Comparison of ENCODE assay signal across 9 cellular contexts in the genomic region with DNA sequence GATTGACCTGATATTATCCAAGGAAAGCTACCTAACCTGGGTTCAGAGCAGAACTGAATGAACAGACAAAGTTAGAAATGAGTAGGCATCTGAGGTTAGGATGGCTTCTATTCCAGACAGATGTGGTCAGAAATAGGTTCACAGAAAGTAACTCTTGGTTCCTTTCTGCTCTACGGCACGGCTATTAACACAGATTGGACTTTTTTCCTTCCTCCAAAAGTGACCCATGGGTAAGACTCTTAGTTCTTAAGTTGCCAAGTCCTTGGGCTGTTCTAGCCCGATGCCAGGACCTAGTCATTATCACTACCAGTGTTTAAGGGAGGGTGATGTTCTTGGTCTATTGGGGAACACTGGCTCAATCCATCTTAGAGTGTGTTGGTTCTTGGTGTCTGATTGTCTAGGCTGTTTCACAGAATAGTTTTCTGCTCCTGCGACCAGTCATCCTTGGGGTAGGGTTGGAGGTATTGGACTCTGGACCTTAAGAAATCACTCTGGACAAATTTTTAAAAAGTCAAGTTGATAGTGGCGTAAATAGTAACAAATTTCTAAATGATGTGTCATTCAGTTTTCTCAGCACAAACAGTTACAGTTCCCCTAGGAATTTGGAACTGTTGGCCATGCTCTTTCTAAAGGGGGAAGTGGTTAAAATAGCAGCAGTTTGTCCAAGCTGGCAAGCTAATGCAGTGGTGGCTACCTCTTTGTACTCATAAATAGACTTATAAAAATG.
A peak's percentile ranks its signal among the peaks of the same experiment; 100 is the strongest.
DNase-seq lines count a peak whose midpoint lies in the region; ATAC-seq and TF ChIP-seq lines count a peak whose summit lies in the region.
"Had no signal": no experiment of that assay in that cellular context is flagged by ENCODE, and none has a peak within 500 bp of the region (broad histone marks: within the 10 kb centered on the region; RNA-seq: fewer than 3 reads in every experiment).

No MANE protein-coding gene starts in this region.

- CTCF ChIA-PET in OCI-LY7 (lab: Charles Lee; ENCODE audit: unreplicated experiment), result no interaction called here

- H3K4me2 ChIP-seq in OCI-LY7 (ENCODE audit: low read length), result no peak overlapping the region

- POLR2A ChIA-PET in OCI-LY7 (lab: Charles Lee), result interaction anchor here (0.5 kb wide), 1 partner anchor 23 kb away, joined by 3 read pairs; no protein-coding TSS in a partner anchor

- H3K4me3 ChIP-seq in OCI-LY7 (ENCODE audit: low read depth, low read length, poor library complexity, severe bottlenecking), result no peak overlapping the region

- H3K9me2 ChIP-seq in OCI-LY7 (ENCODE audit: insufficient read depth, low read length), result no peaks in the 10 kb centered on the region

- no TSS peak for BruUV-seq in OCI-LY7 (replicated peaks; lab: Mats Ljungman, UMichigan)

- H3K4me1 ChIP-seq in OCI-LY7 (ENCODE audit: insufficient read depth, low read length, poor library complexity, severe bottlenecking), result no peaks in the 10 kb centered on the region

- peak; percentile 69 for ATAC-seq in GM18909 (IDR thresholded peaks at IDR 0.05; ENCODE audit: poor library complexity, unreplicated experiment)
- peak; percentile 81 for ATAC-seq in HG03378 (IDR thresholded peaks at IDR 0.05; ENCODE audit: unreplicated experiment)
- peak; percentile 63 for ATAC-seq in stimulated activated naive CD8-positive, alpha-beta T cell treated with anti-CD3 and anti-CD28 coated beads, Interleukin-15, Interleukin-2, amounts not matched to agents 100 U/mL and 50 U/mL, for 24 hours

- TF ChIP-seq CTCF in OCI-LY7 (conservative IDR thresholded peaks at IDR 0.05; ENCODE audit: low read length), result no peak

- H3K27ac ChIP-seq in OCI-LY7 (ENCODE audit: low read depth, low read length, poor library complexity, severe bottlenecking), result no peak overlapping the region
- H3K27ac ChIP-seq: VCaP had no signal

- H4K20me1 ChIP-seq in OCI-LY7 (ENCODE audit: insufficient read depth, low read length), result no peaks in the 10 kb centered on the region

- H3K36me3 ChIP-seq in OCI-LY7 (ENCODE audit: insufficient read depth, low read length), result no peaks in the 10 kb centered on the region

- H3K79me2 ChIP-seq in OCI-LY7 (ENCODE audit: insufficient read depth, low read depth, low read length), result no peaks in the 10 kb centered on the region

- no peak overlapping the region for H2AFZ ChIP-seq in OCI-LY7 (ENCODE audit: low read length)

- no peaks in the 10 kb centered on the region for H3K9me3 ChIP-seq in OCI-LY7 (ENCODE audit: low read length)

- intact Hi-C loops in OCI-LY7 (cut with micrococcal nuclease; ENCODE audit: unreplicated experiment), result no loop called here

- DNase-seq in dedifferentiated amniotic fluid mesenchymal stem cell (ENCODE audit: extremely low spot score), result peak; percentile 45
- DNase-seq in stimulated activated naive CD8-positive, alpha-beta T cell treated with anti-CD3 and anti-CD28 coated beads, Interleukin-15, Interleukin-2, amounts not matched to agents 100 U/mL and 50 U/mL, for 24 hours, result no peak
- DNase-seq in NCI-H446 (lab: John Stamatoyannopoulos, UW), result no peak
- DNase-seq in HPDE6-E6E7 (ENCODE audit: extremely low spot score), result no peak
- DNase-seq in stimulated activated CD4-positive, alpha-beta T cell treated with anti-CD3 and anti-CD28 coated beads, Interleukin-4, amount 100 ng/mL, for 4 hours, result no peak
- no peak for DNase-seq in OCI-LY7 (ENCODE audit: low spot score)
